Comparison of ENCODE assay signal across 10 cellular contexts in the genomic region with DNA sequence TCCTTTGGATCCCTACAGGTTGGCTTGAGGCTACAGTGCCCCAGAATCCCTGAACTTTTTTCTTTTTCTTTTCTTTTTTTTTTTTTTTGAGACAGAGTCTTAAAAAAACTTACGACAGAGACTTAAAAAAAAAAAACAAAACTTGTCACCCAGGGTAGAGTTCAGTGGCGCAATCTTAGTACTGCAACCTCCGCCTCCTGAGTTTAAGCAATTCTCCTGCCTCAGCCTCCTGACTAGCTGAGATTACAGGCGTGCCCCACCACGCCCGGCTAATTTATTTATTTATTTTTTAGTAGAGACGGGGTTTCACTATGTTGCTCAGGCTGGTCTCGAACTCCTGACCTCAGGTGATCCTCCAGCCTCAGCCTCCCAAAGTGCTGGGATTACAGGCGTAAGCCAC. TPM values are rescaled to one million over a fixed set of nuclear protein-coding genes. Genes with fewer than 3 reads are reported as not detected.
DNase-seq lines count a peak whose midpoint lies in the region; ATAC-seq and TF ChIP-seq lines count a peak whose summit lies in the region.
"Not testable (repeated sequence)": the region's sequence is repeated elsewhere in the genome, so short reads cannot be mapped to it uniquely, and the experiment has no call there.
"Had no signal": no experiment of that assay in that cellular context is flagged by ENCODE, and none has a peak within 500 bp of the region (broad histone marks: within the 10 kb centered on the region; RNA-seq: fewer than 3 reads in every experiment).

No MANE protein-coding gene starts in this region.

- H3K27me3 Mint-ChIP-seq in activated CD4-positive, alpha-beta memory T cell treated with anti-CD3 and anti-CD28 coated beads for 36 hours; activated naive CD4-positive, alpha-beta T cell treated with anti-CD3 and anti-CD28 coated beads, Interleukin-2, amount 50 U/mL, for 24 hours; naive thymus-derived CD8-positive, alpha-beta T cell; stimulated activated naive CD8-positive, alpha-beta T cell treated with anti-CD3 and anti-CD28 coated beads, Interleukin-15, Interleukin-2, amounts not matched to agents 100 ng/mL and 50 ng/mL, for 24 hours: not testable (repeated sequence)

- not testable (repeated sequence) for H3K4me3 Mint-ChIP-seq in activated CD4-positive, alpha-beta memory T cell treated with anti-CD3 and anti-CD28 coated beads for 36 hours; activated naive CD4-positive, alpha-beta T cell treated with anti-CD3 and anti-CD28 coated beads, Interleukin-2, amount 50 U/mL, for 24 hours; stimulated activated naive CD8-positive, alpha-beta T cell treated with anti-CD3 and anti-CD28 coated beads, Interleukin-15, Interleukin-2, amounts not matched to agents 100 ng/mL and 50 ng/mL, for 24 hours
- peak overlapping the region in 6 of 10 donors; percentile 11 to 100 (median 52) for H3K4me3 Mint-ChIP-seq in naive thymus-derived CD8-positive, alpha-beta T cell

- peaks cover 64% of the 10 kb centered on the region for H3K4me1 Mint-ChIP-seq in activated CD4-positive, alpha-beta memory T cell treated with anti-CD3 and anti-CD28 coated beads for 36 hours (ENCODE audit: low read depth)
- H3K4me1 Mint-ChIP-seq in activated naive CD4-positive, alpha-beta T cell treated with anti-CD3 and anti-CD28 coated beads, Interleukin-2, amount 50 U/mL, for 24 hours: peaks cover 69% of the 10 kb centered on the region
- H3K4me1 Mint-ChIP-seq in naive thymus-derived CD8-positive, alpha-beta T cell: peaks cover 31 to 77% (median 63%) of the 10 kb centered on the region in 4 donors
- peaks cover 81% of the 10 kb centered on the region for H3K4me1 Mint-ChIP-seq in stimulated activated naive CD8-positive, alpha-beta T cell treated with anti-CD3 and anti-CD28 coated beads, Interleukin-15, Interleukin-2, amounts not matched to agents 100 ng/mL and 50 ng/mL, for 24 hours (ENCODE audit: low read depth)

- peak overlapping the region; percentile 95 for H3K27ac ChIP-seq in OCI-LY7 (ENCODE audit: low read depth, low read length, poor library complexity, severe bottlenecking)

- DNase-seq in CD1c-positive myeloid dendritic cell (ENCODE audit: extremely low spot score): peak; percentile 80
- DNase-seq in OCI-LY7 (ENCODE audit: low spot score); activated CD4-positive, alpha-beta memory T cell treated with anti-CD3 and anti-CD28 coated beads for 36 hours: not testable (repeated sequence)
- peak; percentile 39 for DNase-seq in epithelial cell of esophagus (ENCODE audit: low read depth)
- peak in 1 of 10 donors; percentile 38 for DNase-seq in naive thymus-derived CD8-positive, alpha-beta T cell

- peak overlapping the region; percentile 92 for H3K9ac ChIP-seq in Loucy (ENCODE audit: low read depth, low read length, poor library complexity, severe bottlenecking)

- peaks cover 15% of the 10 kb centered on the region for H3K36me3 Mint-ChIP-seq in activated CD4-positive, alpha-beta memory T cell treated with anti-CD3 and anti-CD28 coated beads for 36 hours
- not testable (repeated sequence) for H3K36me3 Mint-ChIP-seq in activated naive CD4-positive, alpha-beta T cell treated with anti-CD3 and anti-CD28 coated beads, Interleukin-2, amount 50 U/mL, for 24 hours; naive thymus-derived CD8-positive, alpha-beta T cell; stimulated activated naive CD8-positive, alpha-beta T cell treated with anti-CD3 and anti-CD28 coated beads, Interleukin-15, Interleukin-2, amounts not matched to agents 100 ng/mL and 50 ng/mL, for 24 hours (ENCODE audit: low read depth)

- H3K4me2 ChIP-seq in Loucy (ENCODE audit: low read depth, low read length, poor library complexity, severe bottlenecking): peak overlapping the region; percentile 71
- H3K4me2 ChIP-seq in OCI-LY7 (ENCODE audit: low read length): not testable (repeated sequence)

- CTCF ChIA-PET in OCI-LY7 (lab: Charles Lee; ENCODE audit: unreplicated experiment): not testable (repeated sequence)
- CTCF ChIA-PET in activated CD4-positive, alpha-beta memory T cell treated with anti-CD3 and anti-CD28 coated beads for 36 hours (lab: Charles Lee): interaction anchor here (1.0 to 3.4 kb wide), 2 partner anchors 10 to 46 kb away, joined by 3 to 25 read pairs; a partner anchor contains a TSS

- H3F3A ChIP-seq in Loucy (ENCODE audit: low read depth): peaks cover 18% of the 10 kb centered on the region

- not testable (repeated sequence) for TF ChIP-seq CTCF in Loucy (conservative IDR thresholded peaks at IDR 0.05; ENCODE audit: low read length); OCI-LY7 (conservative IDR thresholded peaks at IDR 0.05; ENCODE audit: low read length); epithelial cell of esophagus (IDR thresholded peaks at IDR 0.05; ENCODE audit: insufficient read depth, low read depth, low read length, missing control alignments)

- H3K9me2 ChIP-seq in Loucy (replicated peaks; ENCODE audit: low read depth, low read length); OCI-LY7 (ENCODE audit: insufficient read depth, low read length): not testable (repeated sequence)

- not testable (repeated sequence) for H3K36me3 ChIP-seq in Loucy (ENCODE audit: insufficient read depth, low read length); OCI-LY7 (ENCODE audit: insufficient read depth, low read length)

- peaks cover 70% of the 10 kb centered on the region for H3K79me2 ChIP-seq in Loucy (ENCODE audit: insufficient read depth, low read length)
- peaks cover 34% of the 10 kb centered on the region for H3K79me2 ChIP-seq in OCI-LY7 (ENCODE audit: insufficient read depth, low read depth, low read length)

- ATAC-seq in naive thymus-derived CD8-positive, alpha-beta T cell: not testable (repeated sequence)

- H3K9me3 Mint-ChIP-seq in activated CD4-positive, alpha-beta memory T cell treated with anti-CD3 and anti-CD28 coated beads for 36 hours; activated naive CD4-positive, alpha-beta T cell treated with anti-CD3 and anti-CD28 coated beads, Interleukin-2, amount 50 U/mL, for 24 hours; naive thymus-derived CD8-positive, alpha-beta T cell; stimulated activated naive CD8-positive, alpha-beta T cell treated with anti-CD3 and anti-CD28 coated beads, Interleukin-15, Interleukin-2, amounts not matched to agents 100 ng/mL and 50 ng/mL, for 24 hours: not testable (repeated sequence)

- not testable (repeated sequence) for H3K4me3 ChIP-seq in Loucy (ENCODE audit: low read length, poor library complexity, severe bottlenecking); OCI-LY7 (ENCODE audit: low read depth, low read length, poor library complexity, severe bottlenecking); epithelial cell of esophagus (ENCODE audit: low read length)

- not testable (repeated sequence) for H3K9me3 ChIP-seq in Loucy (ENCODE audit: insufficient read depth, low read depth, low read length); OCI-LY7 (ENCODE audit: low read length)

- not testable (repeated sequence) for H2AFZ ChIP-seq in Loucy (ENCODE audit: low read length); OCI-LY7 (ENCODE audit: low read length)

- intact Hi-C loops in OCI-LY7 (cut with micrococcal nuclease; ENCODE audit: unreplicated experiment); activated CD4-positive, alpha-beta memory T cell treated with anti-CD3 and anti-CD28 coated beads for 36 hours (cut with micrococcal nuclease): not testable (repeated sequence)

- H3K4me1 ChIP-seq in Loucy (ENCODE audit: insufficient read depth, low read length, poor library complexity, severe bottlenecking): peaks cover 54% of the 10 kb centered on the region
- peaks cover 62% of the 10 kb centered on the region for H3K4me1 ChIP-seq in OCI-LY7 (ENCODE audit: insufficient read depth, low read length, poor library complexity, severe bottlenecking)

- BruUV-seq in OCI-LY7 (replicated peaks; lab: Mats Ljungman, UMichigan): not testable (repeated sequence)

- not testable (repeated sequence) for H4K20me1 ChIP-seq in Loucy (ENCODE audit: insufficient read depth, low read length, poor library complexity, severe bottlenecking); OCI-LY7 (ENCODE audit: insufficient read depth, low read length)

- H3K27me3 ChIP-seq in Loucy (ENCODE audit: insufficient read depth, low read length, poor library complexity, severe bottlenecking): not testable (repeated sequence)

- peak overlapping the region; percentile 82 for H3K27ac Mint-ChIP-seq in activated CD4-positive, alpha-beta memory T cell treated with anti-CD3 and anti-CD28 coated beads for 36 hours
- H3K27ac Mint-ChIP-seq in activated naive CD4-positive, alpha-beta T cell treated with anti-CD3 and anti-CD28 coated beads, Interleukin-2, amount 50 U/mL, for 24 hours: peak overlapping the region; percentile 17
- peak overlapping the region; percentile 86 to 99 (median 94) for H3K27ac Mint-ChIP-seq in naive thymus-derived CD8-positive, alpha-beta T cell
- H3K27ac Mint-ChIP-seq in stimulated activated naive CD8-positive, alpha-beta T cell treated with anti-CD3 and anti-CD28 coated beads, Interleukin-15, Interleukin-2, amounts not matched to agents 100 ng/mL and 50 ng/mL, for 24 hours: peak overlapping the region; percentile 99

- POLR2A ChIA-PET in OCI-LY7 (lab: Charles Lee): interaction anchor here (0.7 to 0.8 kb wide), 2 partner anchors 10 to 65 kb away, joined by 3 read pairs; a partner anchor contains a TSS
- POLR2A ChIA-PET in activated CD4-positive, alpha-beta memory T cell treated with anti-CD3 and anti-CD28 coated beads for 36 hours (lab: Charles Lee): interaction anchor here (1.1 kb wide), 1 partner anchor 10 kb away, joined by 6 read pairs; no protein-coding TSS in a partner anchor
- POLR2A ChIA-PET in naive thymus-derived CD8-positive, alpha-beta T cell (lab: Charles Lee): interaction anchor here (0.6 to 9.1 kb wide), 8 partner anchors 15 to 851 kb away, joined by 3 to 237 read pairs (median 6); a partner anchor contains a TSS

RNA-seq across cellular contexts. Expression of a gene that starts 2.4 kb away (rescaled TPM):
- 38.5 and 40.0 TPM in 2 replicates for total RNA-seq in OCI-LY7 (2014; rRNA removed; shearing (Covaris generic))
- total RNA-seq in OCI-LY7 (2022): 39.1 and 45.7 TPM in 2 replicates
- total RNA-seq in activated CD4-positive, alpha-beta memory T cell treated with anti-CD3 and anti-CD28 coated beads for 36 hours: 10 to 100 TPM; 34.5 to 35.3 TPM
- total RNA-seq in naive thymus-derived CD8-positive, alpha-beta T cell: 10 to 100 TPM; 42.8 to 45.1 TPM
- polyA plus RNA-seq in naive thymus-derived CD8-positive, alpha-beta T cell: 10 to 100 TPM; 13.8 to 50.8 (median 23.5) TPM
- total RNA-seq: A673, fibroblast of lung had no signal

RNA-seq across cellular contexts. Expression of a gene that starts 4.9 kb away (rescaled TPM):
- 69.8 and 80.0 TPM in 2 replicates for total RNA-seq in OCI-LY7 (2014; rRNA removed; shearing (Covaris generic))
- 123 and 136 TPM in 2 replicates for total RNA-seq in OCI-LY7 (2022)
- 10 to 100 TPM; 99.4 to 99.6 TPM for total RNA-seq in activated CD4-positive, alpha-beta memory T cell treated with anti-CD3 and anti-CD28 coated beads for 36 hours
- 100 to 1,000 TPM; 142 to 147 TPM for total RNA-seq in naive thymus-derived CD8-positive, alpha-beta T cell
- polyA plus RNA-seq in naive thymus-derived CD8-positive, alpha-beta T cell: 10 to 100 TPM; 28.3 to 62.9 (median 38.9) TPM

RNA-seq across cellular contexts. Expression of a gene that starts 21.8 kb away (rescaled TPM):
- 136 and 147 TPM in 2 replicates for total RNA-seq in OCI-LY7 (2014; rRNA removed; shearing (Covaris generic))
- 132 and 165 TPM in 2 replicates for total RNA-seq in OCI-LY7 (2022)
- 10 to 100 TPM; 80.0 to 83.9 TPM for total RNA-seq in activated CD4-positive, alpha-beta memory T cell treated with anti-CD3 and anti-CD28 coated beads for 36 hours
- total RNA-seq in naive thymus-derived CD8-positive, alpha-beta T cell: 100 to 1,000 TPM; 155 to 158 TPM
- polyA plus RNA-seq in naive thymus-derived CD8-positive, alpha-beta T cell: 10 to 100 TPM; 51.7 to 54.8 (median 53.4) TPM

RNA-seq across cellular contexts. Expression of a gene that starts 45.8 kb away (rescaled TPM):
- 8.9 and 13.9 TPM in 2 replicates for total RNA-seq in OCI-LY7 (2014; rRNA removed; shearing (Covaris generic))
- 17.9 and 21.6 TPM in 2 replicates for total RNA-seq in OCI-LY7 (2022)
- 10 to 100 TPM; 12.7 to 16.2 TPM for total RNA-seq in activated CD4-positive, alpha-beta memory T cell treated with anti-CD3 and anti-CD28 coated beads for 36 hours
- 10 to 100 TPM in 1 of 2 experiments, 1 to 10 TPM in 1; 9.8 to 13.9 TPM for total RNA-seq in naive thymus-derived CD8-positive, alpha-beta T cell
- polyA plus RNA-seq in naive thymus-derived CD8-positive, alpha-beta T cell: 10 to 100 TPM; 18.1 to 24.7 (median 23.5) TPM

Comparison
In these comparisons a context has a peak if more than half of its experiments do, and no peak if none do; other contexts are left out.
1. H3K27ac Mint-ChIP-seq: peak in every context shown above with its lines; median percentile 99 in stimulated activated naive CD8-positive, alpha-beta T cell treated with anti-CD3 and anti-CD28 coated beads, Interleukin-15, Interleukin-2, amounts not matched to agents 100 ng/mL and 50 ng/mL, for 24 hours; 94 in naive thymus-derived CD8-positive, alpha-beta T cell; 82 in activated CD4-positive, alpha-beta memory T cell treated with anti-CD3 and anti-CD28 coated beads for 36 hours; 17 in activated naive CD4-positive, alpha-beta T cell treated with anti-CD3 and anti-CD28 coated beads, Interleukin-2, amount 50 U/mL, for 24 hours.